Comparison of ENCODE assay signal across 11 cellular contexts in the genomic region with DNA sequence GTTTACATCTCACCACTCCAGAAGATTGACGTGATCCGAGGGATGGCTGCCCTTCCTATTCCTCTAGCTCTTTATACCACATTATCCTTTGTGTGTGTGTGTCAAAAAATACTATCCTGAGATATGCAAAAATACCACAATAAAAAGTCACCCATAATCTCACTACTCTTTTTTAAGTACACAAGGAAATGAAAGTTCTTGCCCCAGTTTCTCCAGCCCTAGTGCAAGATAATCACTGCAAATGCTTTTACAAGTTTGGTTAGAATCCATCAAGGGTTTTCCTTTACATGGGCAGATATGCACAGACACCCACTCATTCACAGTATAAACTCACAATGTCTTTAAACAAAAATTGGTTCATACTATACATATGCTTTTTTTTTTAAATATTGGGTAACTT.
"Had no signal": no experiment of that assay in that cellular context is flagged by ENCODE, and none has a peak within 500 bp of the region (broad histone marks: within the 10 kb centered on the region; RNA-seq: fewer than 3 reads in every experiment).

No MANE protein-coding gene starts in this region.

- H3K4me3 ChIP-seq: thyroid gland, vagina had no signal

- H3K27me3 Mint-ChIP-seq: activated CD4-positive, alpha-beta T cell treated with anti-CD3 and anti-CD28 coated beads, Interleukin-2, amount 10 ng/mL, durations not matched to agents 7 days and 5 days; activated naive CD4-positive, alpha-beta T cell treated with anti-CD3 and anti-CD28 coated beads, Interleukin-2, amount 10 ng/mL, durations not matched to agents 7 days and 5 days; central memory CD8-positive, alpha-beta T cell; effector memory CD8-positive, alpha-beta T cell had no signal

- H3K27me3 ChIP-seq: thyroid gland, vagina had no signal

- ATAC-seq: effector memory CD8-positive, alpha-beta T cell had no signal

- H3K4me3 Mint-ChIP-seq: activated CD4-positive, alpha-beta T cell treated with anti-CD3 and anti-CD28 coated beads, Interleukin-2, amount 10 ng/mL, durations not matched to agents 7 days and 5 days; activated naive CD4-positive, alpha-beta T cell treated with anti-CD3 and anti-CD28 coated beads, Interleukin-2, amount 10 ng/mL, durations not matched to agents 7 days and 5 days; central memory CD8-positive, alpha-beta T cell; effector memory CD8-positive, alpha-beta T cell had no signal

- H3K4me1 Mint-ChIP-seq: activated CD4-positive, alpha-beta T cell treated with anti-CD3 and anti-CD28 coated beads, Interleukin-2, amount 10 ng/mL, durations not matched to agents 7 days and 5 days; activated naive CD4-positive, alpha-beta T cell treated with anti-CD3 and anti-CD28 coated beads, Interleukin-2, amount 10 ng/mL, durations not matched to agents 7 days and 5 days; central memory CD8-positive, alpha-beta T cell had no signal

- H3K27ac ChIP-seq: thyroid gland, vagina had no signal

- H3K36me3 ChIP-seq: thyroid gland, vagina had no signal

- H3K4me1 ChIP-seq: thyroid gland, vagina had no signal

- FAIRE-seq: keratinocyte had no signal

- H3K9me3 ChIP-seq: thyroid gland, vagina had no signal

- H3K27ac Mint-ChIP-seq: activated CD4-positive, alpha-beta T cell treated with anti-CD3 and anti-CD28 coated beads, Interleukin-2, amount 10 ng/mL, durations not matched to agents 7 days and 5 days; activated naive CD4-positive, alpha-beta T cell treated with anti-CD3 and anti-CD28 coated beads, Interleukin-2, amount 10 ng/mL, durations not matched to agents 7 days and 5 days; activated T-helper 2 cell treated with anti-CD3 and anti-CD28 coated beads, Interferon-gamma antibody, Interleukin-2, Interleukin-4, amounts not matched to agents 10 μg/mL and 5 μg/mL and 100 μg/mL, durations not matched to agents 14 hours and 24 hours and 36 hours; effector memory CD8-positive, alpha-beta T cell had no signal

- DNase-seq: activated CD4-positive, alpha-beta T cell treated with anti-CD3 and anti-CD28 coated beads, Interleukin-2, amount 10 ng/mL, durations not matched to agents 7 days and 5 days; activated CD4-positive, CD25-positive, alpha-beta regulatory T cell; activated naive CD4-positive, alpha-beta T cell treated with anti-CD3 and anti-CD28 coated beads, Interleukin-2, amount 10 ng/mL, durations not matched to agents 7 days and 5 days; activated T-cell treated with anti-CD3 and anti-CD28 coated beads for 4 hours; effector memory CD8-positive, alpha-beta T cell; stimulated activated CD4-positive, alpha-beta T cell treated with anti-CD3 and anti-CD28 coated beads, Interleukin-15, amount 100 ng/mL, for 24 hours; thyroid gland had no signal

- H3K9me3 Mint-ChIP-seq: activated CD4-positive, alpha-beta T cell treated with anti-CD3 and anti-CD28 coated beads, Interleukin-2, amount 10 ng/mL, durations not matched to agents 7 days and 5 days; activated naive CD4-positive, alpha-beta T cell treated with anti-CD3 and anti-CD28 coated beads, Interleukin-2, amount 10 ng/mL, durations not matched to agents 7 days and 5 days; central memory CD8-positive, alpha-beta T cell; effector memory CD8-positive, alpha-beta T cell had no signal
